Comparison of ENCODE assay signal across 8 cellular contexts in the genomic region with DNA sequence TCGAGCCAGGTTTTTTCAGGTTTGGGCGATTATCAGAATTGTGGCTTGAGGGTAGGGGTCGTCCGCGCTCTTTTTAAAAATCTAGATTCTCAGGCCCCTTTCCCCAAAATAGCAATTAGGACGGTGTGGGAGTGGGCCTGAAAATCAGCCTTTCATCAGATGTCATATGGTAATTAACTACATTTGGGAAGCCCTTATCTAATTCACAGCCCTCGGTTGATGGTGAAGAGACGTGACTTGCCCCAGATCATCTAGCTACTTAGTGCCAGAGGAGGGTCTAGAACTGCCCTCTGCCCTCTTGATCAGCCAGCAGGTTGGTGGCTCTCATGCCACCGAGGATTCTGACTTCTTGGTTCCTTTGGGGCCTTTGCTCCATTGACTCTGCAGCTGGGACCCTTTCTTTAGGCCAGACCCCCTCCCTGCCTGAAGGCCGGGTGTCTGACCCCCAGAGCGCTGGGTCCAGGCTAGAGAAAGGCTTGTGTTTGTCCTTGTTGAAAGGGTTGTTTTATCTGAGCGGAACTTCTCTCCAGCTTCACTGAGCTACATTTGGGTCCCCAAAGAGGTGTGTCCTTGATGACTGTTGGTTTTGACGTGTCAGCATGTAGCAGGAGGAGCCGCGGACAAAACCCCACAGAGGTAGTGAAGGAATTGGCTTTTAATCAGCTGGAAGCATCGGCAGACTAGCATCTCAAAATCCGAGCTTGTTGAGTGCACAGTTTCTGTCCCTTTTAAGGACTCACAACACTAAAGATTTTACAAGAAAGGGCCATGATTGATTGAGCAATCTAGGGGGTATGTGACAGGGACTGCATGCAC. TPM values are rescaled to one million over a fixed set of nuclear protein-coding genes. Genes with fewer than 3 reads are reported as not detected.
DNase-seq lines count a peak whose midpoint lies in the region; ATAC-seq and TF ChIP-seq lines count a peak whose summit lies in the region.

No MANE protein-coding gene starts in this region.

- H3K9me3 ChIP-seq in GM23248 (ENCODE audit: low read depth): no peaks in the 10 kb centered on the region

- H3K79me2 ChIP-seq in GM23248 (ENCODE audit: insufficient read depth): peaks cover 58% of the 10 kb centered on the region

- H3K27ac ChIP-seq in GM23248: peak overlapping the region; percentile 98

- in situ Hi-C loops in GM23248 (cut with MboI): no loop called here

- peak overlapping the region; percentile 99 for H3K9ac ChIP-seq in GM23248

- H3K27ac Mint-ChIP-seq in activated T-cell treated with anti-CD3 and anti-CD28 coated beads, Interleukin-2, amount 50 U/mL, for 72 hours: peak overlapping the region; percentile 99

- 7 to 9% methylated on average over 17 of the region's 17 CpGs for WGBS in GM23248 (ENCODE audit: low coverage in 1 of 2, low lambda C conversion rate in 2 of 2, missing lambda C conversion rate in 2 of 2), 2 experiments

- H3K4me3 ChIP-seq in GM23248 (peak overlapping the region; percentile 93), NB4 (ENCODE audit: low read depth, low read length) (peak overlapping the region; percentile 85), retinal pigment epithelial cell (ENCODE audit: low read length) (peak overlapping the region; percentile 93)

- DNase-seq in ELR (ENCODE audit: low read depth) (peak; percentile 72), GM23248 (peak; percentile 75), NB4 (ENCODE audit: low read depth) (peak; percentile 72), glomerular visceral epithelial cell (ENCODE audit: extremely low spot score) (peak; percentile 32), retinal pigment epithelial cell (ENCODE audit: low read depth) (no peak)
- peak; percentile 61 to 64 for DNase-seq in activated T-cell treated with anti-CD3 and anti-CD28 coated beads, Interleukin-2, amount 50 U/mL, for 72 hours

- peak overlapping the region; percentile 91 to 99 for H3K4me3 Mint-ChIP-seq in activated T-cell treated with anti-CD3 and anti-CD28 coated beads, Interleukin-2, amount 50 U/mL, for 72 hours

- peaks cover 64% of the 10 kb centered on the region for H3K4me1 Mint-ChIP-seq in activated T-cell treated with anti-CD3 and anti-CD28 coated beads, Interleukin-2, amount 50 U/mL, for 72 hours (ENCODE audit: low read depth)

- H3K36me3 Mint-ChIP-seq in activated T-cell treated with anti-CD3 and anti-CD28 coated beads, Interleukin-2, amount 50 U/mL, for 72 hours (ENCODE audit: insufficient read depth in 2 of 2): peaks cover 11 to 31% of the 10 kb centered on the region in 2 donors

- TF ChIP-seq CTCF in NB4 (IDR thresholded peaks at IDR 0.05; ENCODE audit: low read depth, low read length) (no peak), retinal pigment epithelial cell (conservative IDR thresholded peaks at IDR 0.05; ENCODE audit: low read depth, low read length) (no peak)

- no peak for TF ChIP-seq POLR2A in NB4 (IDR thresholded peaks at IDR 0.05; ENCODE audit: extremely low read depth, insufficient read length)

- H3K27me3 Mint-ChIP-seq in activated T-cell treated with anti-CD3 and anti-CD28 coated beads, Interleukin-2, amount 50 U/mL, for 72 hours (ENCODE audit: low read depth): peaks cover 9% of the 10 kb centered on the region

- peak overlapping the region; percentile 97 for H3K4me2 ChIP-seq in GM23248 (ENCODE audit: unreplicated experiment)

- H3K9me2 ChIP-seq in GM23248 (ENCODE audit: insufficient read depth): no peaks in the 10 kb centered on the region

- H3F3A ChIP-seq in GM23248 (ENCODE audit: insufficient read depth): peaks cover 27% of the 10 kb centered on the region

- ATAC-seq in activated T-cell treated with anti-CD3 and anti-CD28 coated beads, Interleukin-2, amount 50 U/mL, for 72 hours (replicated peaks in 1 of 2): peak; percentile 35 to 37
- ATAC-seq in HG03097 (IDR thresholded peaks at IDR 0.05; ENCODE audit: low FRiP score, unreplicated experiment): no peak
- no peak for ATAC-seq in GM21717 (IDR thresholded peaks at IDR 0.05; ENCODE audit: unreplicated experiment)

- peaks cover 4% of the 10 kb centered on the region; the same call in 1 of the 2 replicates for H3K36me3 ChIP-seq in GM23248 (ENCODE audit: low read depth)

- no peak overlapping the region for H2AFZ ChIP-seq in GM23248

- H3K27me3 ChIP-seq in GM23248 (replicated peaks; ENCODE audit: insufficient read depth): no peaks in the 10 kb centered on the region

- H4K20me1 ChIP-seq in GM23248 (ENCODE audit: insufficient read depth): peaks cover under 1% of the 10 kb centered on the region; the same call in 1 of the 2 replicates

- H3K4me1 ChIP-seq in GM23248 (ENCODE audit: insufficient read depth): peaks cover 27% of the 10 kb centered on the region

- H3K9me3 Mint-ChIP-seq in activated T-cell treated with anti-CD3 and anti-CD28 coated beads, Interleukin-2, amount 50 U/mL, for 72 hours: no peaks in the 10 kb centered on the region

RNA-seq across cellular contexts. Expression of a gene that starts 0.9 kb away (rescaled TPM):
- 35.9 and 49.1 TPM in 2 replicates for total RNA-seq in GM23248 (2014; rRNA removed; shearing (Covaris generic))
- 22.3 and 23.9 TPM in 2 replicates for polyA plus RNA-seq in GM23248 (2016; fragmentation: Nextera tagmentation; extraction: Ambion mirVana)
- total RNA-seq in activated T-cell treated with anti-CD3 and anti-CD28 coated beads, Interleukin-2, amount 50 U/mL, for 72 hours: 100 to 1,000 TPM in 1 of 2 donors, 10 to 100 TPM in 1; 99.4 to 155 TPM

RNA-seq across cellular contexts. Expression of a gene that starts 16.8 kb away (rescaled TPM):
- not detected in 2 replicates for total RNA-seq in GM23248 (2014; rRNA removed; shearing (Covaris generic))
- polyA plus RNA-seq in GM23248 (2016; fragmentation: Nextera tagmentation; extraction: Ambion mirVana): 0.93 and 1.4 TPM in 2 replicates
- total RNA-seq in activated T-cell treated with anti-CD3 and anti-CD28 coated beads, Interleukin-2, amount 50 U/mL, for 72 hours: 100 to 1,000 TPM; 102 to 215 TPM

Comparison
In these comparisons a context has a peak if more than half of its experiments do, and no peak if none do; other contexts are left out.
1. ATAC-seq: peak in activated T-cell treated with anti-CD3 and anti-CD28 coated beads, Interleukin-2, amount 50 U/mL, for 72 hours (2 of 2); none in HG03097 (single experiment) and GM21717 (single experiment).
2. RNA of a gene that starts 16.8 kb away (total RNA-seq): 102 to 215 TPM in activated T-cell treated with anti-CD3 and anti-CD28 coated beads, Interleukin-2, amount 50 U/mL, for 72 hours; not detected in GM23248; every median in the first group is over 100 times any median in the second.
3. Peak in every context shown above with its lines, with median percentiles within 50 percentile points of each other: H3K4me3 ChIP-seq.